ENCODE assay signal across 16 cellular contexts in genomic region chr18:51165296-51165695, GRCh38.
"Had no signal": no experiment of that assay in that cellular context is flagged by ENCODE, and none has a peak within 500 bp of the region (broad histone marks: within the 10 kb centered on the region; RNA-seq: fewer than 3 reads in every experiment).

No MANE protein-coding gene starts in this region.

- H3K27me3 Mint-ChIP-seq: activated CD8-positive, alpha-beta T cell treated with anti-CD3 and anti-CD28 coated beads for 36 hours had no signal

- H3K4me3 Mint-ChIP-seq: activated CD8-positive, alpha-beta T cell treated with anti-CD3 and anti-CD28 coated beads for 36 hours; mesothelial cell of epicardium; nephron had no signal

- H3K4me3 ChIP-seq: adrenal gland, hepatocyte, sigmoid colon, thoracic aorta had no signal

- H3K27ac ChIP-seq: adrenal gland, hepatocyte, sigmoid colon had no signal

- H3K4me1 Mint-ChIP-seq: mesothelial cell of epicardium, nephron had no signal

- H3K4me2 ChIP-seq: hepatocyte had no signal

- H3K4me1 ChIP-seq: adrenal gland, sigmoid colon had no signal

- H3K9me3 Mint-ChIP-seq: mesothelial cell of epicardium, nephron had no signal

- ATAC-seq: activated CD4-positive, CD25-positive, alpha-beta regulatory T cell treated with anti-CD3 and anti-CD28 coated beads, Interleukin-2, amount 50 U/mL, for 24 hours; activated CD8-positive, alpha-beta T cell treated with anti-CD3 and anti-CD28 coated beads for 36 hours; stimulated activated naive CD8-positive, alpha-beta T cell treated with anti-CD3 and anti-CD28 coated beads, Interleukin-15, Interleukin-2, amounts not matched to agents 100 U/mL and 50 U/mL, for 24 hours had no signal

- H3K36me3 Mint-ChIP-seq: mesothelial cell of epicardium had no signal

- H3K27ac Mint-ChIP-seq: activated CD8-positive, alpha-beta T cell treated with anti-CD3 and anti-CD28 coated beads for 36 hours; mesothelial cell of epicardium; nephron had no signal

- H3K27me3 ChIP-seq: adrenal gland, hepatocyte, sigmoid colon had no signal

- H3K9me3 ChIP-seq: adrenal gland, sigmoid colon, thoracic aorta had no signal

- DNase-seq: activated CD8-positive, alpha-beta memory T cell treated with anti-CD3 and anti-CD28 coated beads, Interleukin-2, amount 50 U/mL, for 4 hours; activated CD8-positive, alpha-beta T cell treated with anti-CD3 and anti-CD28 coated beads for 36 hours; activated naive CD4-positive, alpha-beta T cell treated with Interleukin-2 at 50 U/mL for 16 hours; adrenal gland; central memory CD4-positive, alpha-beta T cell; effector memory CD4-positive, alpha-beta T cell; kidney glomerular epithelial cell; sigmoid colon; stimulated activated CD4-positive, alpha-beta T cell treated with anti-CD3 and anti-CD28 coated beads, Interleukin-4, amount 100 ng/mL, for 1 hour; stimulated activated CD8-positive, alpha-beta memory T cell treated with anti-CD3 and anti-CD28 coated beads, Interleukin-4, amount 100 ng/mL, for 48 hours; stimulated activated naive CD8-positive, alpha-beta T cell treated with anti-CD3 and anti-CD28 coated beads, Interleukin-15, Interleukin-2, amounts not matched to agents 100 U/mL and 50 U/mL, for 24 hours had no signal

- H3K36me3 ChIP-seq: adrenal gland, sigmoid colon, thoracic aorta had no signal
